In genomic region chr13:95049772-95050171, GRCh38 we compare ENCODE assay signal across 21 cellular contexts.
A peak's percentile ranks its signal among the peaks of the same experiment; 100 is the strongest.
DNase-seq lines count a peak whose midpoint lies in the region; ATAC-seq and TF ChIP-seq lines count a peak whose summit lies in the region.
"Had no signal": no experiment of that assay in that cellular context is flagged by ENCODE, and none has a peak within 500 bp of the region (broad histone marks: within the 10 kb centered on the region; RNA-seq: fewer than 3 reads in every experiment).

No MANE protein-coding gene starts in this region.

- H3K9me3 ChIP-seq in Panc1 (ENCODE audit: control insufficient read depth, insufficient read depth, low read depth, low read length), result no peaks in the 10 kb centered on the region
- no peaks in the 10 kb centered on the region for H3K9me3 ChIP-seq in CD8-positive, alpha-beta T cell (ENCODE audit: low read length)
- H3K9me3 ChIP-seq: HAP-1, SJCRH30 had no signal

- 0 out of 2 replicates have a peak overlapping the region, but pooled peaks have one; percentile 17 for H3K27ac ChIP-seq in Panc1 (ENCODE audit: low read length)
- no peak overlapping the region for H3K27ac ChIP-seq in CD8-positive, alpha-beta T cell (ENCODE audit: low read depth, low read length)
- H3K27ac ChIP-seq: KMS-11, SJCRH30 had no signal

- peak overlapping the region; percentile 8 for H3K27ac Mint-ChIP-seq in activated T-cell treated with anti-CD3 and anti-CD28 coated beads, Interleukin-2, amount 50 U/mL, for 72 hours
- peak overlapping the region; percentile 73 for H3K27ac Mint-ChIP-seq in activated naive CD8-positive, alpha-beta T cell treated with anti-CD3 and anti-CD28 coated beads, Interleukin-2, amount 50 U/mL, for 24 hours
- H3K27ac Mint-ChIP-seq in CD8-positive, alpha-beta T cell, result no peak overlapping the region
- H3K27ac Mint-ChIP-seq: GM23338 had no signal

- H3K9me3 Mint-ChIP-seq in activated T-cell treated with anti-CD3 and anti-CD28 coated beads, Interleukin-2, amount 50 U/mL, for 72 hours, result peaks cover 0 to 2% of the 10 kb centered on the region in 2 donors
- H3K9me3 Mint-ChIP-seq in activated naive CD8-positive, alpha-beta T cell treated with anti-CD3 and anti-CD28 coated beads, Interleukin-2, amount 50 U/mL, for 24 hours, result no peaks in the 10 kb centered on the region
- H3K9me3 Mint-ChIP-seq in CD8-positive, alpha-beta T cell, result no peaks in the 10 kb centered on the region
- H3K9me3 Mint-ChIP-seq: CD4-positive, CD25-positive, alpha-beta regulatory T cell; GM23338 had no signal

- CTCF ChIA-PET in Panc1 (lab: Charles Lee), result no interaction called here
- CTCF ChIA-PET in CD8-positive, alpha-beta T cell (lab: Charles Lee), result no interaction called here

- H3K27me3 ChIP-seq in Panc1 (ENCODE audit: control insufficient read depth, insufficient read depth, low read length), result no peaks in the 10 kb centered on the region
- no peaks in the 10 kb centered on the region for H3K27me3 ChIP-seq in CD8-positive, alpha-beta T cell (ENCODE audit: insufficient read depth, low read length)
- H3K27me3 ChIP-seq: SJCRH30 had no signal

- H3K36me3 ChIP-seq in Panc1 (ENCODE audit: control insufficient read depth, insufficient read depth, low read length), result no peaks in the 10 kb centered on the region
- no peaks in the 10 kb centered on the region for H3K36me3 ChIP-seq in CD8-positive, alpha-beta T cell (ENCODE audit: insufficient read depth, low read length)
- H3K36me3 ChIP-seq: HAP-1, SJCRH30 had no signal

- peaks cover 3 to 6% of the 10 kb centered on the region in 2 donors for H3K36me3 Mint-ChIP-seq in activated T-cell treated with anti-CD3 and anti-CD28 coated beads, Interleukin-2, amount 50 U/mL, for 72 hours (ENCODE audit: insufficient read depth in 2 of 2)
- peaks cover 44% of the 10 kb centered on the region for H3K36me3 Mint-ChIP-seq in activated naive CD8-positive, alpha-beta T cell treated with anti-CD3 and anti-CD28 coated beads, Interleukin-2, amount 50 U/mL, for 24 hours (ENCODE audit: low read depth)
- H3K36me3 Mint-ChIP-seq in CD8-positive, alpha-beta T cell, result peaks cover 27% of the 10 kb centered on the region

- TF ChIP-seq CTCF in Panc1 (IDR thresholded peaks at IDR 0.05), result no peak
- TF ChIP-seq CTCF in CD8-positive, alpha-beta T cell (IDR thresholded peaks at IDR 0.05), result no peak

- no peaks in the 10 kb centered on the region for H3K27me3 Mint-ChIP-seq in activated T-cell treated with anti-CD3 and anti-CD28 coated beads, Interleukin-2, amount 50 U/mL, for 72 hours (ENCODE audit: low read depth)
- no peaks in the 10 kb centered on the region for H3K27me3 Mint-ChIP-seq in activated naive CD8-positive, alpha-beta T cell treated with anti-CD3 and anti-CD28 coated beads, Interleukin-2, amount 50 U/mL, for 24 hours
- no peaks in the 10 kb centered on the region for H3K27me3 Mint-ChIP-seq in CD8-positive, alpha-beta T cell (ENCODE audit: low read depth)
- H3K27me3 Mint-ChIP-seq: CD4-positive, CD25-positive, alpha-beta regulatory T cell had no signal

- peaks cover 20% of the 10 kb centered on the region for H3K4me1 Mint-ChIP-seq in activated T-cell treated with anti-CD3 and anti-CD28 coated beads, Interleukin-2, amount 50 U/mL, for 72 hours (ENCODE audit: low read depth)
- peaks cover 19% of the 10 kb centered on the region for H3K4me1 Mint-ChIP-seq in activated naive CD8-positive, alpha-beta T cell treated with anti-CD3 and anti-CD28 coated beads, Interleukin-2, amount 50 U/mL, for 24 hours
- peaks cover 3% of the 10 kb centered on the region for H3K4me1 Mint-ChIP-seq in CD8-positive, alpha-beta T cell (ENCODE audit: low read depth)
- H3K4me1 Mint-ChIP-seq: GM23338 had no signal

- POLR2A ChIA-PET in Panc1 (lab: Charles Lee), result no interaction called here
- POLR2A ChIA-PET in CD8-positive, alpha-beta T cell (lab: Charles Lee), result no interaction called here

- in situ Hi-C loops in Panc1 (cut with HindIII; ENCODE audit: low pct_unique_long_range_greater_than_20kb, low sequenced_read_pairs), result no loop called here

- intact Hi-C loops in Panc1 (cut with micrococcal nuclease; ENCODE audit: unreplicated experiment), result no loop called here
- intact Hi-C loops in CD8-positive, alpha-beta T cell (cut with DNase I, micrococcal nuclease), result no loop called here

- no peaks in the 10 kb centered on the region for H3K4me1 ChIP-seq in Panc1 (ENCODE audit: control insufficient read depth, insufficient read depth, low read length)
- no peaks in the 10 kb centered on the region for H3K4me1 ChIP-seq in CD8-positive, alpha-beta T cell (ENCODE audit: insufficient read depth, low read length)
- H3K4me1 ChIP-seq: SJCRH30 had no signal

- peak; percentile 51 to 59 for ATAC-seq in activated T-cell treated with anti-CD3 and anti-CD28 coated beads, Interleukin-2, amount 50 U/mL, for 72 hours (replicated peaks in 1 of 2)
- ATAC-seq in Panc1, result no peak
- ATAC-seq in activated naive CD8-positive, alpha-beta T cell treated with anti-CD3 and anti-CD28 coated beads, Interleukin-2, amount 50 U/mL, for 24 hours, result peak; percentile 63
- no peak for ATAC-seq in CD8-positive, alpha-beta T cell
- no peak for ATAC-seq in HG02571 (IDR thresholded peaks at IDR 0.05; ENCODE audit: unreplicated experiment)
- ATAC-seq: GM23338 had no signal

- no peak for DNase-seq in activated T-cell treated with anti-CD3 and anti-CD28 coated beads, Interleukin-2, amount 50 U/mL, for 72 hours
- DNase-seq in activated T-cell treated with anti-CD3 and anti-CD28 coated beads for 4 hours (no peak), Panc1 (ENCODE audit: low read depth, low spot score) (no peak), DMS79 treated with DMSO at 0.1 percent for 48 hours (lab: John Stamatoyannopoulos, UW) (no peak)
- DNase-seq in activated naive CD8-positive, alpha-beta T cell treated with anti-CD3 and anti-CD28 coated beads, Interleukin-2, amount 50 U/mL, for 24 hours, result no peak
- DNase-seq in CD8-positive, alpha-beta T cell, result no peak
- DNase-seq: CD4-positive, CD25-positive, alpha-beta regulatory T cell; COR-L47; DMS79; NCI-H1092 treated with DMSO at 0.1 percent for 48 hours; NCI-H146; NCI-H2029; NCI-H226; NCI-H510A treated with DMSO at 0.1 percent for 48 hours; NCI-H774; NK-92 treated with Interleukin-12 subunit alpha and Interleukin-12 subunit beta, amount 100 ng/mL, for 24 hours; SJCRH30 had no signal

- BruUV-seq in Panc1 (replicated peaks; lab: Mats Ljungman, UMichigan), result no TSS peak

- H3K4me3 ChIP-seq in Panc1 (ENCODE audit: low read depth in 2 of 2, low read length in 2 of 2), result no peak overlapping the region
- H3K4me3 ChIP-seq in CD8-positive, alpha-beta T cell (ENCODE audit: low read depth, low read length), result no peak overlapping the region
- H3K4me3 ChIP-seq: GM23338, HAP-1, SJCRH30 had no signal

- H3K4me3 Mint-ChIP-seq in activated T-cell treated with anti-CD3 and anti-CD28 coated beads, Interleukin-2, amount 50 U/mL, for 72 hours, result peak overlapping the region; percentile 52 to 82
- no peak overlapping the region for H3K4me3 Mint-ChIP-seq in activated naive CD8-positive, alpha-beta T cell treated with anti-CD3 and anti-CD28 coated beads, Interleukin-2, amount 50 U/mL, for 24 hours
- no peak overlapping the region for H3K4me3 Mint-ChIP-seq in CD8-positive, alpha-beta T cell
- H3K4me3 Mint-ChIP-seq: CD4-positive, CD25-positive, alpha-beta regulatory T cell; GM23338 had no signal

Comparison
In these comparisons a context has a peak if more than half of its experiments do, and no peak if none do; other contexts are left out.
1. ATAC-seq: peak in activated T-cell treated with anti-CD3 and anti-CD28 coated beads, Interleukin-2, amount 50 U/mL, for 72 hours (2 of 2) and activated naive CD8-positive, alpha-beta T cell treated with anti-CD3 and anti-CD28 coated beads, Interleukin-2, amount 50 U/mL, for 24 hours (single experiment); none in Panc1 (single experiment), CD8-positive, alpha-beta T cell (single experiment) and HG02571 (single experiment).
2. H3K4me3 Mint-ChIP-seq: peak in activated T-cell treated with anti-CD3 and anti-CD28 coated beads, Interleukin-2, amount 50 U/mL, for 72 hours (2 of 2); none in activated naive CD8-positive, alpha-beta T cell treated with anti-CD3 and anti-CD28 coated beads, Interleukin-2, amount 50 U/mL, for 24 hours (single experiment) and CD8-positive, alpha-beta T cell (single experiment).